20 cellular contexts compared by ENCODE assay signal in the genomic region with DNA sequence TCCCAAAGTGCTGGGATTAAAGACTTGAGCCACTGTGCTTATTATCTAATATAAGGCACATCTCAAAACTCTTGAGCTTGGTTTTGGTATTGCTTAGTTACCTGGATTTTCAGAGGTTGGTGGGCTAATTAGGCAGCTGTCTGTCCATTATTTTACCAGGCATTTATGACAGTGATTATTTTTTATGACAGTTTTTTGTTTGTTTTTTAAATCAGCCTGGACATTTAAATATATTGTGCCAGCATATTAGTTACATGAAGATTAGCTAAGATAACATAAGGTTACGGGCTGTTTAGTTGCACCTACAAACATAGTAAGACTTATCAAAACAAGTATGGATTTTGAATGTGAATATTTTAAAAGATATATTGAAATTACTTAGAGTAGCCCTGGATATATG. TPM values are rescaled to one million over a fixed set of nuclear protein-coding genes. Genes with fewer than 3 reads are reported as not detected.
DNase-seq lines count a peak whose midpoint lies in the region; ATAC-seq and TF ChIP-seq lines count a peak whose summit lies in the region.
"Had no signal": no experiment of that assay in that cellular context is flagged by ENCODE, and none has a peak within 500 bp of the region (broad histone marks: within the 10 kb centered on the region; RNA-seq: fewer than 3 reads in every experiment).

No MANE protein-coding gene starts in this region.

- H3K4me3 ChIP-seq in gastrocnemius medialis (no peak overlapping the region), WERI-Rb-1 (ENCODE audit: low read depth, low read length) (no peak overlapping the region)
- H3K4me3 ChIP-seq: GM12878 had no signal

- no peaks in the 10 kb centered on the region for H3K9me3 ChIP-seq in gastrocnemius medialis
- H3K9me3 ChIP-seq in WERI-Rb-1 (ENCODE audit: severe bottlenecking), result no peaks in the 10 kb centered on the region
- H3K9me3 ChIP-seq: BE2C had no signal

- H3K27me3 ChIP-seq in gastrocnemius medialis, result no peaks in the 10 kb centered on the region
- no peaks in the 10 kb centered on the region for H3K27me3 ChIP-seq in WERI-Rb-1 (ENCODE audit: insufficient read depth, low read depth, severe bottlenecking)
- H3K27me3 ChIP-seq: BE2C had no signal

- no peak for ATAC-seq in gastrocnemius medialis
- ATAC-seq: GM12878 had no signal

- in situ Hi-C loops in gastrocnemius medialis (cut with MboI; ENCODE audit: low sequenced_read_pairs in 4 of 4), result no loop called here

- peak; percentile 1 for DNase-seq in NCI-H82 (lab: John Stamatoyannopoulos, UW)
- DNase-seq in NCI-H82 treated with DMSO at 0.1 percent for 48 hours (lab: John Stamatoyannopoulos, UW; ENCODE audit: unreplicated experiment), result no peak
- no peak for DNase-seq in HEK293T (ENCODE audit: extremely low spot score)
- DNase-seq in NCI-H146 treated with DMSO at 0.1 percent for 48 hours (lab: John Stamatoyannopoulos, UW; ENCODE audit: unreplicated experiment), result peak; percentile 3
- DNase-seq in gastrocnemius medialis, result no peak
- no peak for DNase-seq in H4 (ENCODE audit: low spot score)
- no peak for DNase-seq in WERI-Rb-1
- DNase-seq: ACHN; BE2C; C1 segment of cervical spinal cord; CD4-positive, CD25-positive, alpha-beta regulatory T cell; CD8-positive, alpha-beta memory T cell; COR-L47; DMS 273 treated with DMSO at 0.1 percent for 48 hours; DMS53; DND-41; EL; GOT3; H9 had no signal

- POLR2A ChIA-PET in HEK293T (lab: Yijun Ruan, JAX), result no interaction called here

- H3K27ac ChIP-seq in gastrocnemius medialis (peak overlapping the region; percentile 85 to 90 (median 87)), WERI-Rb-1 (no peak overlapping the region)

- H3K36me3 ChIP-seq in gastrocnemius medialis (no peaks in the 10 kb centered on the region), WERI-Rb-1 (peaks cover 11% of the 10 kb centered on the region)

- no peak for TF ChIP-seq POLR2A in gastrocnemius medialis (IDR thresholded peaks at IDR 0.05)

- H3K4me1 ChIP-seq in gastrocnemius medialis, result peaks cover 65 to 71% of the 10 kb centered on the region in 2 donors
- H3K4me1 ChIP-seq: BE2C had no signal

- no peak for TF ChIP-seq CTCF in gastrocnemius medialis (IDR thresholded peaks at IDR 0.05 in 4 of 5, conservative IDR thresholded peaks at IDR 0.05 in 1 of 5)
- no peak for TF ChIP-seq CTCF in WERI-Rb-1 (IDR thresholded peaks at IDR 0.05; ENCODE audit: low read depth, low read length)

- CTCF ChIA-PET in HEK293T (lab: Yijun Ruan, JAX), result interaction anchor here (0.6 kb wide), 1 partner anchor 10 kb away, joined by 3 read pairs; no protein-coding TSS in a partner anchor

- intact Hi-C loops in gastrocnemius medialis (cut with DNase I; ENCODE audit: low total_unique reads), result no loop called here

TF ChIP-seq in HEK293T, 16 proteins besides CTCF, POLR2A, EP300 and RAD21:
- TF ChIP-seq, protein P1, sequence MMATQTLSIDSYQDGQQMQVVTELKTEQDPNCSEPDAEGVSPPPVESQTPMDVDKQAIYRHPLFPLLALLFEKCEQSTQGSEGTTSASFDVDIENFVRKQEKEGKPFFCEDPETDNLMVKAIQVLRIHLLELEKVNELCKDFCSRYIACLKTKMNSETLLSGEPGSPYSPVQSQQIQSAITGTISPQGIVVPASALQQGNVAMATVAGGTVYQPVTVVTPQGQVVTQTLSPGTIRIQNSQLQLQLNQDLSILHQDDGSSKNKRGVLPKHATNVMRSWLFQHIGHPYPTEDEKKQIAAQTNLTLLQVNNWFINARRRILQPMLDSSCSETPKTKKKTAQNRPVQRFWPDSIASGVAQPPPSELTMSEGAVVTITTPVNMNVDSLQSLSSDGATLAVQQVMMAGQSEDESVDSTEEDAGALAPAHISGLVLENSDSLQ (IDR thresholded peaks at IDR 0.05), result peak; percentile 79
- TF ChIP-seq NFRKB (IDR thresholded peaks at IDR 0.05), result no peak
- no peak for TF ChIP-seq CTBP1 (IDR thresholded peaks at IDR 0.05; ENCODE audit: borderline replicate concordance)
- TF ChIP-seq ZNF384 (IDR thresholded peaks at IDR 0.05), result no peak
- no peak for TF ChIP-seq BHLHE40 (IDR thresholded peaks at IDR 0.05; ENCODE audit: borderline replicate concordance)

RNA-seq across cellular contexts. Expression of gene ZRANB1, which starts 2.6 kb away (rescaled TPM):
- 10 to 100 TPM; 51.2 to 91.1 (median 74.6) TPM for total RNA-seq in gastrocnemius medialis
- total RNA-seq in H4 (2014; rRNA removed; shearing (Covaris generic)), result 20.9 and 22.2 TPM in 2 replicates

Comparison
In these comparisons a context has a peak if more than half of its experiments do, and no peak if none do; other contexts are left out.
1. DNase-seq: peak in NCI-H82 (single experiment) and NCI-H146 treated with DMSO at 0.1 percent for 48 hours (single experiment); none in NCI-H82 treated with DMSO at 0.1 percent for 48 hours (single experiment), HEK293T (single experiment), gastrocnemius medialis (0 of 2), H4 (single experiment) and WERI-Rb-1 (single experiment).